7 cellular contexts compared by ENCODE assay signal in genomic region chr2:25339121-25339738, GRCh38. TPM values are rescaled to one million over a fixed set of nuclear protein-coding genes. Genes with fewer than 3 reads are reported as not detected.
A peak's percentile ranks its signal among the peaks of the same experiment; 100 is the strongest.
DNase-seq lines count a peak whose midpoint lies in the region; ATAC-seq and TF ChIP-seq lines count a peak whose summit lies in the region.

No MANE protein-coding gene starts in this region.

- H3K36me3 ChIP-seq in DND-41 (ENCODE audit: insufficient read depth, low read length), result no peaks in the 10 kb centered on the region
- H3K36me3 ChIP-seq in WERI-Rb-1, result peaks cover 3% of the 10 kb centered on the region; the same call in 1 of the 2 replicates
- no peaks in the 10 kb centered on the region for H3K36me3 ChIP-seq in gastroesophageal sphincter
- H3K36me3 ChIP-seq in rectal smooth muscle tissue (ENCODE audit: control insufficient read depth, insufficient read depth, low read length), result no peaks in the 10 kb centered on the region

- DNase-seq in DND-41 (no peak), WERI-Rb-1 (peak; percentile 93), NCI-H1436 (lab: John Stamatoyannopoulos, UW) (no peak), islet precursor cell (no peak), 8988T (no peak)

- peak overlapping the region; percentile 63; the same call in 1 of the 2 replicates for H3K4me2 ChIP-seq in DND-41 (ENCODE audit: insufficient read depth, low read length)

- no peak for TF ChIP-seq POLR2A in gastroesophageal sphincter (IDR thresholded peaks at IDR 0.05)

- no peak for TF ChIP-seq CTCF in DND-41 (IDR thresholded peaks at IDR 0.05; ENCODE audit: borderline replicate concordance, extremely low read depth, low read length, poor library complexity, severe bottlenecking)
- TF ChIP-seq CTCF in WERI-Rb-1 (IDR thresholded peaks at IDR 0.05; ENCODE audit: low read depth, low read length), result no peak
- no peak for TF ChIP-seq CTCF in gastroesophageal sphincter (IDR thresholded peaks at IDR 0.05)

- peaks cover 54% of the 10 kb centered on the region for H4K20me1 ChIP-seq in DND-41 (ENCODE audit: insufficient read depth, low read length)

- TF ChIP-seq EP300 in gastroesophageal sphincter (IDR thresholded peaks at IDR 0.05), result no peak

- WGBS in gastroesophageal sphincter (ENCODE audit: low coverage in 1 of 2), 2 donors, result 54 to 60% methylated on average over 1 to 3 of the region's 9 CpGs

- no peak overlapping the region for H3K27ac ChIP-seq in DND-41 (ENCODE audit: low read length)
- H3K27ac ChIP-seq in WERI-Rb-1, result peak overlapping the region; percentile 70
- peak overlapping the region; percentile 4 to 95 (median 88) for H3K27ac ChIP-seq in gastroesophageal sphincter
- H3K27ac ChIP-seq in rectal smooth muscle tissue (ENCODE audit: low read depth, low read length), result peak overlapping the region; percentile 84

- H3K4me1 ChIP-seq in DND-41 (ENCODE audit: insufficient read depth, low read length) (peaks cover 25% of the 10 kb centered on the region), gastroesophageal sphincter (peaks cover 0 to 75% (median 38%) of the 10 kb centered on the region in 3 donors), rectal smooth muscle tissue (ENCODE audit: control insufficient read depth, insufficient read depth, low read length) (peaks cover 16% of the 10 kb centered on the region)

- no peak for ATAC-seq in DND-41 (ENCODE audit: insufficient read depth, low read depth)
- no peak for ATAC-seq in gastroesophageal sphincter

- H3K4me3 ChIP-seq in DND-41 (ENCODE audit: low read depth in 1 of 2, low read length in 2 of 2), result peak overlapping the region in 1 of 2 experiments; percentile 24; a peak in 1 of 4 replicates
- no peak overlapping the region for H3K4me3 ChIP-seq in WERI-Rb-1 (ENCODE audit: low read depth, low read length)
- peak overlapping the region in 1 of 2 donors; percentile 86 for H3K4me3 ChIP-seq in gastroesophageal sphincter
- H3K4me3 ChIP-seq in rectal smooth muscle tissue (ENCODE audit: low read length), result peak overlapping the region; percentile 71

- H3K9ac ChIP-seq in DND-41 (ENCODE audit: low read depth, low read length), result no peak overlapping the region
- no peak overlapping the region for H3K9ac ChIP-seq in rectal smooth muscle tissue (ENCODE audit: low read length)

- H3K9me3 ChIP-seq in DND-41 (ENCODE audit: insufficient read depth, low read length, severe bottlenecking), result no peaks in the 10 kb centered on the region
- no peaks in the 10 kb centered on the region for H3K9me3 ChIP-seq in WERI-Rb-1 (ENCODE audit: severe bottlenecking)
- H3K9me3 ChIP-seq in gastroesophageal sphincter, result no peaks in the 10 kb centered on the region

- H2AFZ ChIP-seq in DND-41 (ENCODE audit: low read depth, low read length), result no peak overlapping the region

- H3K27me3 ChIP-seq in DND-41 (ENCODE audit: insufficient read depth, low read length, poor library complexity), result no peaks in the 10 kb centered on the region
- H3K27me3 ChIP-seq in WERI-Rb-1 (ENCODE audit: insufficient read depth, low read depth, severe bottlenecking), result no peaks in the 10 kb centered on the region
- no peaks in the 10 kb centered on the region for H3K27me3 ChIP-seq in gastroesophageal sphincter
- no peaks in the 10 kb centered on the region for H3K27me3 ChIP-seq in rectal smooth muscle tissue (ENCODE audit: control insufficient read depth, insufficient read depth, low read length)

- peaks cover 59% of the 10 kb centered on the region for H3K79me2 ChIP-seq in DND-41 (ENCODE audit: insufficient read depth, low read length)

RNA-seq across cellular contexts. Expression of gene DNMT3A, which starts 2.5 kb away (rescaled TPM):
- 10 to 100 TPM; 14.7 to 40.2 (median 18.3) TPM for total RNA-seq in gastroesophageal sphincter
